30 cellular contexts compared by ENCODE assay signal in the genomic region with DNA sequence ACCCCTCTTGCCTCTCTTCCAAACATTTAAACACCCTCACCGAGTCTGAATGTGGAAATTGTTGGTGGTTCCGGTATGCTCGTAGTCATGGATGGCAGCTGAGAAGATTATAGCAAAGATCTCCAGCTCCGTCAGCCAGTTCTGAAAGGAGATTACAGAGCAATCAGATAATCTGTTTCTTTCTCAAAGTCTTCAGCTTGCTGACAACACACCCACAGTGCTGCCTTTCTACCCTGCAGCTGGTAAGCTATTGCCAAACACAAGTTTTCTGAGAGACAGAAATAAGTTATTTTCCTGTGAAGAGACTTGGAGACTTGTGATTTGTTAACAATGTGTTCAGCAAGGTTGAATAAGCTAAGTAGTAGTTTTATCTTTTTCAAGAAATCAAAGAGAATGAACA.
"Had no signal": no experiment of that assay in that cellular context is flagged by ENCODE, and none has a peak within 500 bp of the region (broad histone marks: within the 10 kb centered on the region; RNA-seq: fewer than 3 reads in every experiment).

No MANE protein-coding gene starts in this region.

- H3K4me3 ChIP-seq: adrenal gland, ascending aorta, cardiac muscle cell, coronary artery, dorsolateral prefrontal cortex, heart left ventricle, left ventricle myocardium inferior, lung, pancreas, psoas muscle, right atrium auricular region, spleen, suprapubic skin, tibial artery, upper lobe of right lung had no signal

- H3K36me3 ChIP-seq: adrenal gland, ascending aorta, cardiac muscle cell, pancreas, right atrium auricular region, spleen, suprapubic skin, upper lobe of right lung had no signal

- H3K27me3 ChIP-seq: adrenal gland, ascending aorta, cardiac muscle cell, dorsolateral prefrontal cortex, foreskin keratinocyte, heart left ventricle, pancreas, right atrium auricular region, spleen, suprapubic skin, tibial artery, upper lobe of right lung had no signal

- ATAC-seq: activated T-cell treated with anti-CD3 and anti-CD28 coated beads, Interleukin-2, amount 50 U/mL, for 72 hours; esophagus mucosa; foreskin keratinocyte; heart left ventricle; pancreas; psoas muscle; T-helper 17 cell; upper lobe of right lung; WTC11 had no signal

- H3K27me3 Mint-ChIP-seq: activated naive CD8-positive, alpha-beta T cell treated with anti-CD3 and anti-CD28 coated beads for 36 hours; brain; T-helper 17 cell had no signal

- H3K36me3 Mint-ChIP-seq: activated naive CD8-positive, alpha-beta T cell treated with anti-CD3 and anti-CD28 coated beads for 36 hours; WTC11 had no signal

- H3K9me3 Mint-ChIP-seq: activated naive CD8-positive, alpha-beta T cell treated with anti-CD3 and anti-CD28 coated beads for 36 hours; brain; nephron progenitor cell; WTC11 had no signal

- DNase-seq: activated CD4-positive, alpha-beta T cell treated with anti-CD3 and anti-CD28 coated beads for 1 hour; activated CD4-positive, alpha-beta T cell treated with anti-CD3 and anti-CD28 coated beads, Interleukin-2, amount 50 U/mL, for 1 hour; activated naive CD4-positive, alpha-beta T cell treated with Interleukin-2 at 50 U/mL for 16 hours; activated naive CD8-positive, alpha-beta T cell treated with anti-CD3 and anti-CD28 coated beads for 36 hours; activated T-cell treated with anti-CD3 and anti-CD28 coated beads for 4 hours; activated T-cell treated with anti-CD3 and anti-CD28 coated beads, Interleukin-2, amount 50 U/mL, for 72 hours; adrenal gland; cerebellar nuclear complex; dorsolateral prefrontal cortex; effector memory CD4-positive, alpha-beta T cell; foreskin keratinocyte; heart left ventricle; left ventricle myocardium inferior; nephron progenitor cell; pancreas; psoas muscle; spleen; stimulated activated naive CD4-positive, alpha-beta T cell; T-helper 17 cell; tibial artery; upper lobe of right lung had no signal

- H3K27ac ChIP-seq: adrenal gland, ascending aorta, cardiac muscle cell, coronary artery, foreskin keratinocyte, pancreas, psoas muscle, right atrium auricular region, spleen, suprapubic skin, tibial artery, upper lobe of right lung had no signal

- H3K27ac Mint-ChIP-seq: activated naive CD8-positive, alpha-beta T cell treated with anti-CD3 and anti-CD28 coated beads for 36 hours; activated T-cell treated with anti-CD3 and anti-CD28 coated beads, Interleukin-2, amount 50 U/mL, for 72 hours; brain; nephron progenitor cell; T-helper 17 cell; WTC11 had no signal

- H3K4me1 Mint-ChIP-seq: activated naive CD8-positive, alpha-beta T cell treated with anti-CD3 and anti-CD28 coated beads for 36 hours; brain; nephron progenitor cell; T-helper 17 cell; WTC11 had no signal

- H3K9me3 ChIP-seq: adrenal gland, ascending aorta, heart left ventricle, left ventricle myocardium inferior, pancreas, psoas muscle, suprapubic skin, tibial artery, upper lobe of right lung had no signal

- H3K4me1 ChIP-seq: adrenal gland, ascending aorta, foreskin keratinocyte, pancreas, psoas muscle, right atrium auricular region, spleen, suprapubic skin, tibial artery, upper lobe of right lung had no signal

- H3K4me3 Mint-ChIP-seq: activated naive CD8-positive, alpha-beta T cell treated with anti-CD3 and anti-CD28 coated beads for 36 hours; activated T-cell treated with anti-CD3 and anti-CD28 coated beads, Interleukin-2, amount 50 U/mL, for 72 hours; brain; nephron progenitor cell; T-helper 17 cell; WTC11 had no signal
